23 cellular contexts compared by ENCODE assay signal in genomic region chr2:35391736-35392442, GRCh38.
DNase-seq lines count a peak whose midpoint lies in the region; ATAC-seq, FAIRE-seq and TF ChIP-seq lines count a peak whose summit lies in the region.
"Had no signal": no experiment of that assay in that cellular context is flagged by ENCODE, and none has a peak within 500 bp of the region (broad histone marks: within the 10 kb centered on the region; RNA-seq: fewer than 3 reads in every experiment).

No MANE protein-coding gene starts in this region.

- no peaks in the 10 kb centered on the region for H4K20me1 ChIP-seq in HepG2 (ENCODE audit: insufficient read depth, low read length)

- in situ Hi-C loops in HepG2 (cut with HindIII; ENCODE audit: extremely low pct_ligation_motif_present, low pct_unique_long_range_greater_than_20kb): no loop called here

- no peaks in the 10 kb centered on the region for H3K4me1 Mint-ChIP-seq in stimulated activated memory B cell treated with anti-CD40 and anti-IgM and Interleukin-4, amounts not matched to agents 10 μg/mL and 1 μg/mL and 100 μg/mL, for 72 hours

- POLR2A ChIA-PET in HepG2 (lab: Yijun Ruan, JAX): no interaction called here

- intact Hi-C loops in HepG2 (cut with micrococcal nuclease; ENCODE audit: unreplicated experiment): no loop called here

- H3K27ac ChIP-seq in HepG2 (ENCODE audit: extremely low read length, insufficient read depth, low read length): no peak overlapping the region
- H3K27ac ChIP-seq: GM23248, PC-9, SJSA1 had no signal

- no peak overlapping the region for H3K4me3 ChIP-seq in HepG2 (replicated peaks in 1 of 3; ENCODE audit: insufficient read depth in 1 of 3, low read depth in 2 of 3, low read length in 3 of 3)
- H3K4me3 ChIP-seq in foreskin fibroblast (ENCODE audit: low read depth in 1 of 2, low read length in 2 of 2): no peak overlapping the region
- H3K4me3 ChIP-seq: GM23248, MG63, PC-9, SJSA1 had no signal

- FAIRE-seq in HepG2 (lab: Jason Lieb, UNC): no peak

- no TSS peak for BruUV-seq in HepG2 (replicated peaks; lab: Mats Ljungman, UMichigan)

- WGBS in HepG2 (ENCODE audit: low lambda C conversion rate): 38% methylated on average over 18 of the region's 22 CpGs

- TF ChIP-seq CTCF in HepG2 (CRISPR knock-in tag; IDR thresholded peaks at IDR 0.05) (no peak), foreskin fibroblast (IDR thresholded peaks at IDR 0.05; ENCODE audit: low read depth, low read length) (no peak)

- peaks cover 0 to 4% of the 10 kb centered on the region in 2 experiments; a peak in 2 of 5 replicates for H3K27me3 ChIP-seq in HepG2 (ENCODE audit: control insufficient read depth in 1 of 2, insufficient read depth in 2 of 2, low read length in 2 of 2)
- H3K27me3 ChIP-seq: MG63, SJSA1 had no signal

- CTCF ChIA-PET in HepG2 (lab: Yijun Ruan, JAX; ENCODE audit: low intra/inter-chr PET ratio, low total read pairs): no interaction called here

- no peak overlapping the region for H3K4me3 Mint-ChIP-seq in stimulated activated memory B cell treated with anti-CD40 and anti-IgM and Interleukin-4, amounts not matched to agents 10 μg/mL and 1 μg/mL and 100 μg/mL, for 72 hours
- H3K4me3 Mint-ChIP-seq: H9, HFFc6 had no signal

- no peak for TF ChIP-seq RAD21 in HepG2 (CRISPR knock-in tag; IDR thresholded peaks at IDR 0.05)

- no peaks in the 10 kb centered on the region for H3K79me2 ChIP-seq in HepG2 (ENCODE audit: insufficient read depth, low read length)

- TF ChIP-seq POLR2A in HepG2 (IDR thresholded peaks at IDR 0.05; ENCODE audit: insufficient read depth in 1 of 2, low read depth in 2 of 2, low read length in 2 of 2): no peak

- DNase-seq in DMS53 (lab: John Stamatoyannopoulos, UW): peak; percentile 60
- DNase-seq in NCI-H146 (lab: John Stamatoyannopoulos, UW): peak; percentile 83
- no peak for DNase-seq in HepG2 (ENCODE audit: low spot score)
- no peak for DNase-seq in cerebellar cortex (ENCODE audit: low spot score)
- no peak for DNase-seq in NCI-H1694 treated with DMSO at 0.1 percent for 48 hours (lab: John Stamatoyannopoulos, UW)
- DNase-seq in foreskin fibroblast: no peak
- DNase-seq: Calu3, GM23248, H9, HFFc6, IMR-90, KG1, MG63, NCI-H1105 treated with DMSO at 0.1 percent for 48 hours, NCI-H187, NCI-H2081 treated with DMSO at 0.1 percent for 48 hours, NCI-H2171 treated with DMSO at 0.1 percent for 48 hours, NCI-H524, NCI-H748 treated with DMSO at 0.1 percent for 48 hours, PC-9 had no signal

- H3K36me3 ChIP-seq in HepG2 (replicated peaks in 1 of 2; ENCODE audit: control insufficient read depth in 1 of 2, insufficient read depth in 2 of 2, low read length in 2 of 2): no peaks in the 10 kb centered on the region
- H3K36me3 ChIP-seq: MG63, SJSA1 had no signal

- TF ChIP-seq EP300 in HepG2 (IDR thresholded peaks at IDR 0.05; ENCODE audit: low read depth in 2 of 2, low read length in 2 of 2): no peak
- no peak for TF ChIP-seq EP300 in HepG2 (CRISPR knock-in tag; IDR thresholded peaks at IDR 0.05; ENCODE audit: borderline replicate concordance)

- no peak overlapping the region for H3K27ac Mint-ChIP-seq in stimulated activated memory B cell treated with anti-CD40 and anti-IgM and Interleukin-4, amounts not matched to agents 10 μg/mL and 1 μg/mL and 100 μg/mL, for 72 hours
- H3K27ac Mint-ChIP-seq: H9, HFFc6 had no signal

- no peaks in the 10 kb centered on the region for H3K4me1 ChIP-seq in HepG2 (ENCODE audit: insufficient read depth, low read length)
- H3K4me1 ChIP-seq: SJSA1 had no signal

- no peaks in the 10 kb centered on the region for H3K27me3 Mint-ChIP-seq in stimulated activated memory B cell treated with anti-CD40 and anti-IgM and Interleukin-4, amounts not matched to agents 10 μg/mL and 1 μg/mL and 100 μg/mL, for 72 hours

- H3K9me3 Mint-ChIP-seq in stimulated activated memory B cell treated with anti-CD40 and anti-IgM and Interleukin-4, amounts not matched to agents 10 μg/mL and 1 μg/mL and 100 μg/mL, for 72 hours: peaks cover 3% of the 10 kb centered on the region

- peak; percentile 46; the same call in 2 of the 3 replicates for ATAC-seq in HepG2
- ATAC-seq in stimulated activated memory B cell treated with anti-CD40 and anti-IgM and Interleukin-4, amounts not matched to agents 10 μg/mL and 1 μg/mL and 100 μg/mL, for 72 hours: peak; percentile 31
- ATAC-seq: Right ventricle myocardium inferior had no signal

- H3K4me2 ChIP-seq in HepG2 (ENCODE audit: low read depth, low read length): no peak overlapping the region
- H3K4me2 ChIP-seq: PC-9 had no signal

- no peaks in the 10 kb centered on the region for H3K9me3 ChIP-seq in HepG2 (ENCODE audit: low read length)
- H3K9me3 ChIP-seq: MG63, SJSA1 had no signal

- no peak overlapping the region for H2AFZ ChIP-seq in HepG2 (ENCODE audit: low read length)
- H2AFZ ChIP-seq: GM23248, PC-9 had no signal

- H3K9ac ChIP-seq in HepG2 (ENCODE audit: insufficient read depth, low read depth, low read length): no peak overlapping the region
- H3K9ac ChIP-seq: GM23248 had no signal

- no peaks in the 10 kb centered on the region for H3K36me3 Mint-ChIP-seq in stimulated activated memory B cell treated with anti-CD40 and anti-IgM and Interleukin-4, amounts not matched to agents 10 μg/mL and 1 μg/mL and 100 μg/mL, for 72 hours

TF ChIP-seq in HepG2, 621 proteins besides CTCF, POLR2A, EP300 and RAD21:
- no peak for TF ChIP-seq ZNF33B (CRISPR knock-in tag; IDR thresholded peaks at IDR 0.05)
- TF ChIP-seq ZMAT3 (CRISPR knock-in tag; conservative IDR thresholded peaks at IDR 0.05): no peak
- no peak for TF ChIP-seq HNRNPUL1 (IDR thresholded peaks at IDR 0.05; ENCODE audit: low read depth, low read length)
- TF ChIP-seq MIXL1 (CRISPR knock-in tag; IDR thresholded peaks at IDR 0.05): no peak
- no peak for TF ChIP-seq IKZF4 (CRISPR knock-in tag; IDR thresholded peaks at IDR 0.05; ENCODE audit: borderline replicate concordance, low read depth, not compliant biosample characterization)
- TF ChIP-seq ZIK1 (CRISPR knock-in tag; IDR thresholded peaks at IDR 0.05; ENCODE audit: borderline replicate concordance, low read depth): no peak
- no peak for TF ChIP-seq ZNF512 (CRISPR knock-in tag; IDR thresholded peaks at IDR 0.05)
- TF ChIP-seq ETS1 (CRISPR knock-in tag; IDR thresholded peaks at IDR 0.05): no peak
- TF ChIP-seq KDM2A (CRISPR knock-in tag; IDR thresholded peaks at IDR 0.05; ENCODE audit: borderline replicate concordance, low read depth): no peak
- TF ChIP-seq ZNF607 (CRISPR knock-in tag; IDR thresholded peaks at IDR 0.05; ENCODE audit: borderline replicate concordance): no peak
- no peak for TF ChIP-seq ZSCAN12 (CRISPR knock-in tag; IDR thresholded peaks at IDR 0.05)
- TF ChIP-seq RFX3 (CRISPR knock-in tag; IDR thresholded peaks at IDR 0.05): no peak
- no peak for TF ChIP-seq STAG1 (CRISPR knock-in tag; IDR thresholded peaks at IDR 0.05)
- no peak for TF ChIP-seq PAF1 (CRISPR knock-in tag; IDR thresholded peaks at IDR 0.05)
- TF ChIP-seq AHR (CRISPR knock-in tag; IDR thresholded peaks at IDR 0.05): no peak
- TF ChIP-seq ZBTB25 (CRISPR knock-in tag; IDR thresholded peaks at IDR 0.05): no peak
- no peak for TF ChIP-seq CAMTA2 (CRISPR knock-in tag; IDR thresholded peaks at IDR 0.05; ENCODE audit: borderline replicate concordance)

Comparison
In these comparisons a context has a peak if more than half of its experiments do, and no peak if none do; other contexts are left out.
1. DNase-seq: peak in DMS53 (single experiment) and NCI-H146 (single experiment); none in HepG2 (single experiment), cerebellar cortex (single experiment), NCI-H1694 treated with DMSO at 0.1 percent for 48 hours (single experiment) and foreskin fibroblast (0 of 2).